In the genomic region with DNA sequence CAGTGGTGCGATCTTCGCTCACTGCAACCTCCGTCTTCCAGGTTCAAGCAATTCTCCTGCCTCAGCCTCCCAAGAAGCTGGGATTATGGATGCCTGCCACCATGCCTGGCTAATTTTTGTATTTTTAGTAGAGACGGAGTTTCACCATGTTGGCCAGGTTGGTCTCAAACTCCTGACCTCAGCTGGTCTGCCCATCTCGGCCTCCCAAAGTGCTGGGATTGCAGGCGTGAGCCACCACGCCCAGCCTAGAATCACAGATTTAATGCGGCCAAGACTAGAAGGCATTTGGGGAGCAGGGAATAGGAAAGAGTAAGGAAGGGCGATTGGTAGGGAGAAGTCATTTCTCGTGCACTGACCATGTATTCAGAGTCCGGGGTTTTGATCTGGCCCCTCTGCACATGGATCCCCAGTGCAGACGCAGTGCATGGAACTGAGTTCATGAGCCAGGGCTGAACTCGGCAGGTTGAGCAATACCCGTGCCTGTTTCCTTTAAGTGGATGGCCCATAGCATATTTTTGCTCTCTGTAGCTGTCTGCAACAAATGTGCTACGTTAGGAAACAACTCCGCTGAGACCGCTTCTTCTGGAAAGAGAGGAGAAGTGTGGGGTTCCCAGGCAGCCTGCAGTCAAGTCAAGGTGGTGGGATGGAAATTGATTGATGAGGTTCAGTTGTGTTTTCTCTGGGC, we compare ENCODE assay signal across 1 cellular context.
TF ChIP-seq lines count a peak whose summit lies in the region.

No MANE protein-coding gene starts in this region.

TF ChIP-seq in HepG2, 621 proteins besides CTCF, POLR2A, EP300 and RAD21:
- TF ChIP-seq MED8 (CRISPR knock-in tag; IDR thresholded peaks at IDR 0.05; ENCODE audit: insufficient replicate concordance) (no peak), ESRRA (CRISPR knock-in tag; IDR thresholded peaks at IDR 0.05; ENCODE audit: low read depth) (no peak), CEBPB (IDR thresholded peaks at IDR 0.05; ENCODE audit: borderline replicate concordance, low read depth, low read length) (peak; percentile 66; the same call in 1 of the 2 replicates), RAD51 (IDR thresholded peaks at IDR 0.05; ENCODE audit: borderline replicate concordance) (no peak), CEBPG (CRISPR knock-in tag; IDR thresholded peaks at IDR 0.05) (peak; percentile 70)
- TF ChIP-seq, protein P1, sequence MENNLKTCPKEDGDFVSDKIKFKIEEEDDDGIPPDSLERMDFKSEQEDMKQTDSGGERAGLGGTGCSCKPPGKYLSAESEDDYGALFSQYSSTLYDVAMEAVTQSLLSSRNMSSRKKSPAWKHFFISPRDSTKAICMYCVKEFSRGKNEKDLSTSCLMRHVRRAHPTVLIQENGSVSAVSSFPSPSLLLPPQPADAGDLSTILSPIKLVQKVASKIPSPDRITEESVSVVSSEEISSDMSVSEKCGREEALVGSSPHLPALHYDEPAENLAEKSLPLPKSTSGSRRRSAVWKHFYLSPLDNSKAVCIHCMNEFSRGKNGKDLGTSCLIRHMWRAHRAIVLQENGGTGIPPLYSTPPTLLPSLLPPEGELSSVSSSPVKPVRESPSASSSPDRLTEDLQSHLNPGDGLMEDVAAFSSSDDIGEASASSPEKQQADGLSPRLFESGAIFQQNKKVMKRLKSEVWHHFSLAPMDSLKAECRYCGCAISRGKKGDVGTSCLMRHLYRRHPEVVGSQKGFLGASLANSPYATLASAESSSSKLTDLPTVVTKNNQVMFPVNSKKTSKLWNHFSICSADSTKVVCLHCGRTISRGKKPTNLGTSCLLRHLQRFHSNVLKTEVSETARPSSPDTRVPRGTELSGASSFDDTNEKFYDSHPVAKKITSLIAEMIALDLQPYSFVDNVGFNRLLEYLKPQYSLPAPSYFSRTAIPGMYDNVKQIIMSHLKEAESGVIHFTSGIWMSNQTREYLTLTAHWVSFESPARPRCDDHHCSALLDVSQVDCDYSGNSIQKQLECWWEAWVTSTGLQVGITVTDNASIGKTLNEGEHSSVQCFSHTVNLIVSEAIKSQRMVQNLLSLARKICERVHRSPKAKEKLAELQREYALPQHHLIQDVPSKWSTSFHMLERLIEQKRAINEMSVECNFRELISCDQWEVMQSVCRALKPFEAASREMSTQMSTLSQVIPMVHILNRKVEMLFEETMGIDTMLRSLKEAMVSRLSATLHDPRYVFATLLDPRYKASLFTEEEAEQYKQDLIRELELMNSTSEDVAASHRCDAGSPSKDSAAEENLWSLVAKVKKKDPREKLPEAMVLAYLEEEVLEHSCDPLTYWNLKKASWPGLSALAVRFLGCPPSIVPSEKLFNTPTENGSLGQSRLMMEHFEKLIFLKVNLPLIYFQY (CRISPR knock-in tag; IDR thresholded peaks at IDR 0.05; ENCODE audit: borderline replicate concordance) = no peak
